Comparison of ENCODE assay signal across 1 cellular context in the genomic region with DNA sequence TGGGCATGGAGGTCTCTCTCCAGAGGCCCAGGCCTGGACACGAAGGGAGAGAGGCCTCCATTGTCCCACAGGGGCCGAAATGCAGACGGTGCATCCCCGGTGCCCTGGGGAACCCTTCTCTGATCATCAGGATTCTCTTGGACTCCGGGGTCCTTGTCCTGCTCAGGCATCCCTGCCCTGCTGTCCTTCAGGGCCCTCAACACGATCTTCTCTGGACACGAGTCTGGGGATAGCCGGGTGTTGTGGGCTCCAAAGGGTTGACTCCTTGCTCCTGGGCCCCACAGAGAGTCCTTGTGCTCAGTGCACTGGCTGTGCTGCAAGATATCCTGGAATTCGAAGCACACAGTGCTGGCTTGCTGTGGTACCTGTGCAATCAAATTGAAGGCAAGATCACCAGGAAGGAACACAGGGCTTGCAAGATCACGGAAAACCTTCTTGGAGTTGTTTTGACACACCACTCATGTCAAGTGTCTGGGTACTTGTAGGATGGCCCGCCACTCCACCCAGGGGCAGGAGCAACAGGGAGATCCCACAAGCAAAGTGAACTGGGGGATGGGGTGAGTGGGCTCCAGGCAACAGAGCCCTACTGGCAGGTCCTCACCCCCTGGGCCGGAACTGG.
TF ChIP-seq lines count a peak whose summit lies in the region.

No MANE protein-coding gene starts in this region.

TF ChIP-seq in K562, 482 proteins besides CTCF, POLR2A, EP300 and RAD21 (continued from another document):
- TF ChIP-seq, protein P1, sequence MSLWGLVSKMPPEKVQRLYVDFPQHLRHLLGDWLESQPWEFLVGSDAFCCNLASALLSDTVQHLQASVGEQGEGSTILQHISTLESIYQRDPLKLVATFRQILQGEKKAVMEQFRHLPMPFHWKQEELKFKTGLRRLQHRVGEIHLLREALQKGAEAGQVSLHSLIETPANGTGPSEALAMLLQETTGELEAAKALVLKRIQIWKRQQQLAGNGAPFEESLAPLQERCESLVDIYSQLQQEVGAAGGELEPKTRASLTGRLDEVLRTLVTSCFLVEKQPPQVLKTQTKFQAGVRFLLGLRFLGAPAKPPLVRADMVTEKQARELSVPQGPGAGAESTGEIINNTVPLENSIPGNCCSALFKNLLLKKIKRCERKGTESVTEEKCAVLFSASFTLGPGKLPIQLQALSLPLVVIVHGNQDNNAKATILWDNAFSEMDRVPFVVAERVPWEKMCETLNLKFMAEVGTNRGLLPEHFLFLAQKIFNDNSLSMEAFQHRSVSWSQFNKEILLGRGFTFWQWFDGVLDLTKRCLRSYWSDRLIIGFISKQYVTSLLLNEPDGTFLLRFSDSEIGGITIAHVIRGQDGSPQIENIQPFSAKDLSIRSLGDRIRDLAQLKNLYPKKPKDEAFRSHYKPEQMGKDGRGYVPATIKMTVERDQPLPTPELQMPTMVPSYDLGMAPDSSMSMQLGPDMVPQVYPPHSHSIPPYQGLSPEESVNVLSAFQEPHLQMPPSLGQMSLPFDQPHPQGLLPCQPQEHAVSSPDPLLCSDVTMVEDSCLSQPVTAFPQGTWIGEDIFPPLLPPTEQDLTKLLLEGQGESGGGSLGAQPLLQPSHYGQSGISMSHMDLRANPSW (CRISPR knock-in tag; IDR thresholded peaks at IDR 0.05): 0 out of 2 replicates have a peak, but pooled peaks have one; percentile 40
- TF ChIP-seq MED1 (CRISPR knock-in tag; IDR thresholded peaks at IDR 0.05; ENCODE audit: borderline replicate concordance) (0 out of 2 replicates have a peak, but pooled peaks have one; percentile 22), WHSC1 (IDR thresholded peaks at IDR 0.05; ENCODE audit: low read length) (no peak), TAF1 (IDR thresholded peaks at IDR 0.05; ENCODE audit: control insufficient read depth, extremely low read depth, insufficient read depth, low read length, severe bottlenecking) (no peak), CHD1 (IDR thresholded peaks at IDR 0.05; ENCODE audit: low read length) (peak; percentile 2), TEAD4 (IDR thresholded peaks at IDR 0.05; ENCODE audit: low read length) (no peak), TEAD4 (CRISPR knock-in tag; IDR thresholded peaks at IDR 0.05; ENCODE audit: borderline replicate concordance) (peak; percentile 59; the same call in 1 of the 2 replicates), ZNF282 (CRISPR knock-in tag; IDR thresholded peaks at IDR 0.05) (peak; percentile 25; the same call in 1 of the 2 replicates), ZNF134 (CRISPR knock-in tag; conservative IDR thresholded peaks at IDR 0.05) (no peak), TEAD1 (CRISPR knock-in tag; IDR thresholded peaks at IDR 0.05) (0 out of 4 replicates have a peak, but pooled peaks of 1 of the 2 experiments have one; percentile 16), NFATC3 (IDR thresholded peaks at IDR 0.05) (no peak), U2AF2 (optimal IDR thresholded peaks at IDR 0.05; ENCODE audit: low read depth, low read length) (no peak)
- TF ChIP-seq, protein P2, sequence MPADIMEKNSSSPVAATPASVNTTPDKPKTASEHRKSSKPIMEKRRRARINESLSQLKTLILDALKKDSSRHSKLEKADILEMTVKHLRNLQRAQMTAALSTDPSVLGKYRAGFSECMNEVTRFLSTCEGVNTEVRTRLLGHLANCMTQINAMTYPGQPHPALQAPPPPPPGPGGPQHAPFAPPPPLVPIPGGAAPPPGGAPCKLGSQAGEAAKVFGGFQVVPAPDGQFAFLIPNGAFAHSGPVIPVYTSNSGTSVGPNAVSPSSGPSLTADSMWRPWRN (IDR thresholded peaks at IDR 0.05; ENCODE audit: low read depth): no peak
- TF ChIP-seq, protein P3, sequence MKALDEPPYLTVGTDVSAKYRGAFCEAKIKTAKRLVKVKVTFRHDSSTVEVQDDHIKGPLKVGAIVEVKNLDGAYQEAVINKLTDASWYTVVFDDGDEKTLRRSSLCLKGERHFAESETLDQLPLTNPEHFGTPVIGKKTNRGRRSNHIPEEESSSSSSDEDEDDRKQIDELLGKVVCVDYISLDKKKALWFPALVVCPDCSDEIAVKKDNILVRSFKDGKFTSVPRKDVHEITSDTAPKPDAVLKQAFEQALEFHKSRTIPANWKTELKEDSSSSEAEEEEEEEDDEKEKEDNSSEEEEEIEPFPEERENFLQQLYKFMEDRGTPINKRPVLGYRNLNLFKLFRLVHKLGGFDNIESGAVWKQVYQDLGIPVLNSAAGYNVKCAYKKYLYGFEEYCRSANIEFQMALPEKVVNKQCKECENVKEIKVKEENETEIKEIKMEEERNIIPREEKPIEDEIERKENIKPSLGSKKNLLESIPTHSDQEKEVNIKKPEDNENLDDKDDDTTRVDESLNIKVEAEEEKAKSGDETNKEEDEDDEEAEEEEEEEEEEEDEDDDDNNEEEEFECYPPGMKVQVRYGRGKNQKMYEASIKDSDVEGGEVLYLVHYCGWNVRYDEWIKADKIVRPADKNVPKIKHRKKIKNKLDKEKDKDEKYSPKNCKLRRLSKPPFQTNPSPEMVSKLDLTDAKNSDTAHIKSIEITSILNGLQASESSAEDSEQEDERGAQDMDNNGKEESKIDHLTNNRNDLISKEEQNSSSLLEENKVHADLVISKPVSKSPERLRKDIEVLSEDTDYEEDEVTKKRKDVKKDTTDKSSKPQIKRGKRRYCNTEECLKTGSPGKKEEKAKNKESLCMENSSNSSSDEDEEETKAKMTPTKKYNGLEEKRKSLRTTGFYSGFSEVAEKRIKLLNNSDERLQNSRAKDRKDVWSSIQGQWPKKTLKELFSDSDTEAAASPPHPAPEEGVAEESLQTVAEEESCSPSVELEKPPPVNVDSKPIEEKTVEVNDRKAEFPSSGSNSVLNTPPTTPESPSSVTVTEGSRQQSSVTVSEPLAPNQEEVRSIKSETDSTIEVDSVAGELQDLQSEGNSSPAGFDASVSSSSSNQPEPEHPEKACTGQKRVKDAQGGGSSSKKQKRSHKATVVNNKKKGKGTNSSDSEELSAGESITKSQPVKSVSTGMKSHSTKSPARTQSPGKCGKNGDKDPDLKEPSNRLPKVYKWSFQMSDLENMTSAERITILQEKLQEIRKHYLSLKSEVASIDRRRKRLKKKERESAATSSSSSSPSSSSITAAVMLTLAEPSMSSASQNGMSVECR (CRISPR knock-in tag; IDR thresholded peaks at IDR 0.05): 0 out of 2 replicates have a peak, but pooled peaks have one; percentile 40
